1 cellular context compared by ENCODE assay signal in the genomic region with DNA sequence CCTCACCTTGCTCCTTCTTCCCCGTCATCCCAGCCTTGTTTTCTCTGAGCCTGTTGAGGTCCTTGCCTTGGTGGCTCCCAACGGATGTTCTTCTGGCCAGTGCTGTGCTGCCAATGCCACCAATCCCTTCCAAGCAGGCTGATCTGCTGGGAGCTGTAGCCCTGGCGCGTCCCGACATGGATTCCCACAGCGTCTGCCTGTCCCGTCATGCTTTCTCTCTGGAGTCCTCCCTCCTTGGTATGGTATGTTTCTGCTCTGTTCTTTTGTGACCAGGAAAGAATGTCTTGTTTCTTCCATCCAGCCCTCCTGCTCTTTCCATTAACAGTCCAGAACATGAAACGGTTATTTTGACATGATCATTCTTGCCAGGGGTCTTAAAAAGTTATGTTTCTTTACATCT.
TF ChIP-seq lines count a peak whose summit lies in the region.

No MANE protein-coding gene starts in this region.

TF ChIP-seq in IMR-90, 13 proteins besides CTCF, POLR2A, EP300 and RAD21:
- no peak for TF ChIP-seq RFX5 (IDR thresholded peaks at IDR 0.05; ENCODE audit: low read depth, low read length)
- TF ChIP-seq MAZ (IDR thresholded peaks at IDR 0.05; ENCODE audit: borderline replicate concordance, low read depth, low read length), result no peak
- TF ChIP-seq, protein P1, sequence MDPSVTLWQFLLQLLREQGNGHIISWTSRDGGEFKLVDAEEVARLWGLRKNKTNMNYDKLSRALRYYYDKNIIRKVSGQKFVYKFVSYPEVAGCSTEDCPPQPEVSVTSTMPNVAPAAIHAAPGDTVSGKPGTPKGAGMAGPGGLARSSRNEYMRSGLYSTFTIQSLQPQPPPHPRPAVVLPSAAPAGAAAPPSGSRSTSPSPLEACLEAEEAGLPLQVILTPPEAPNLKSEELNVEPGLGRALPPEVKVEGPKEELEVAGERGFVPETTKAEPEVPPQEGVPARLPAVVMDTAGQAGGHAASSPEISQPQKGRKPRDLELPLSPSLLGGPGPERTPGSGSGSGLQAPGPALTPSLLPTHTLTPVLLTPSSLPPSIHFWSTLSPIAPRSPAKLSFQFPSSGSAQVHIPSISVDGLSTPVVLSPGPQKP (IDR thresholded peaks at IDR 0.05; ENCODE audit: borderline replicate concordance, low read depth, low read length), result no peak
- TF ChIP-seq FOS (IDR thresholded peaks at IDR 0.05; ENCODE audit: low read depth, low read length), result no peak
- no peak for TF ChIP-seq CEBPB (IDR thresholded peaks at IDR 0.05; ENCODE audit: low read depth, low read length)
- TF ChIP-seq MAFK (IDR thresholded peaks at IDR 0.05; ENCODE audit: low read depth, low read length), result no peak
- TF ChIP-seq RCOR1 (IDR thresholded peaks at IDR 0.05; ENCODE audit: insufficient replicate concordance, low read length), result no peak
- no peak for TF ChIP-seq MXI1 (IDR thresholded peaks at IDR 0.05; ENCODE audit: borderline replicate concordance, low read depth, low read length)
- TF ChIP-seq, protein P2, sequence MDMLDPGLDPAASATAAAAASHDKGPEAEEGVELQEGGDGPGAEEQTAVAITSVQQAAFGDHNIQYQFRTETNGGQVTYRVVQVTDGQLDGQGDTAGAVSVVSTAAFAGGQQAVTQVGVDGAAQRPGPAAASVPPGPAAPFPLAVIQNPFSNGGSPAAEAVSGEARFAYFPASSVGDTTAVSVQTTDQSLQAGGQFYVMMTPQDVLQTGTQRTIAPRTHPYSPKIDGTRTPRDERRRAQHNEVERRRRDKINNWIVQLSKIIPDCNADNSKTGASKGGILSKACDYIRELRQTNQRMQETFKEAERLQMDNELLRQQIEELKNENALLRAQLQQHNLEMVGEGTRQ (IDR thresholded peaks at IDR 0.05; ENCODE audit: low read depth, low read length), result no peak
- TF ChIP-seq SMC3 (IDR thresholded peaks at IDR 0.05; ENCODE audit: low read depth, low read length), result no peak
TF ChIP-seq in IMR-90: peak in this region for 0.
